8 cellular contexts compared by ENCODE assay signal in the genomic region with DNA sequence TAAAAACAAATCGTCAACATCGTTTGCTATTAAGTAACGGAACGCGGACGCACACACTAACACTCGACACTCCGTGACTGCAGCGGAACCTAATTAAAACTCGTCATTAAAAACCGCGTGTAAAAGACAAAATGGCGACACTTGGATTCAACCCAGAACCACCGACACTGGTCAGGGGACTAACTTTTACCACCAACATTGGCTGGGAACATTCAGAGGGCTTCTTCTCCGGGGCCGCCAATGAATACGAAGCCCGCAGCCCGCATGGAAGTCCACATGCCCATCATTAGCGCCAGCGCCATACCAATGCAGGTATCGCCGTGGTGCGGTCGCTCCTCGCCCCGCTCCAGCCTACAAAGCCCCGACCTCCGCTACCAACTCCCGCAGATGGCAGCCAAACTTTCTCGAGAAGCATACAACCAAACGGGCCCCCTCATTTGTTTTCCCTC. TPM values are rescaled to one million over a fixed set of nuclear protein-coding genes. Genes with fewer than 3 reads are reported as not detected.
DNase-seq lines count a peak whose midpoint lies in the region; ATAC-seq and TF ChIP-seq lines count a peak whose summit lies in the region.

No MANE protein-coding gene starts in this region.

- no peak for TF ChIP-seq POLR2A in upper lobe of left lung (IDR thresholded peaks at IDR 0.05)

- no peak for TF ChIP-seq EP300 in upper lobe of left lung (IDR thresholded peaks at IDR 0.05)

- CTCF ChIA-PET in activated CD8-positive, alpha-beta T cell treated with anti-CD3 and anti-CD28 coated beads, Interleukin-2, amount 10 ng/mL, durations not matched to agents 7 days and 5 days (lab: Charles Lee): interaction anchor here (1.1 to 1.7 kb wide), 2 partner anchors 134 to 164 kb away, joined by 3 to 4 read pairs; no protein-coding TSS in a partner anchor

- peaks cover 22% of the 10 kb centered on the region for H3K4me1 Mint-ChIP-seq in activated CD8-positive, alpha-beta T cell treated with anti-CD3 and anti-CD28 coated beads, Interleukin-2, amount 10 ng/mL, durations not matched to agents 7 days and 5 days (ENCODE audit: low read depth)

- peak overlapping the region; percentile 99 for H3K27ac Mint-ChIP-seq in activated CD8-positive, alpha-beta T cell treated with anti-CD3 and anti-CD28 coated beads, Interleukin-2, amount 10 ng/mL, durations not matched to agents 7 days and 5 days

- no peaks in the 10 kb centered on the region for H3K9me3 Mint-ChIP-seq in activated CD8-positive, alpha-beta T cell treated with anti-CD3 and anti-CD28 coated beads, Interleukin-2, amount 10 ng/mL, durations not matched to agents 7 days and 5 days (ENCODE audit: insufficient read depth)

- H3K79me2 ChIP-seq in Karpas-422 (ENCODE audit: low read length): peaks cover 28% of the 10 kb centered on the region

- no peaks in the 10 kb centered on the region for H3K9me2 ChIP-seq in Karpas-422 (replicated peaks; ENCODE audit: insufficient read depth, low read length)

- no peak for DNase-seq in AG10803 (ENCODE audit: low read depth)
- peak; percentile 69 for DNase-seq in Karpas-422
- DNase-seq in activated CD8-positive, alpha-beta T cell treated with anti-CD3 and anti-CD28 coated beads, Interleukin-2, amount 10 ng/mL, durations not matched to agents 7 days and 5 days: peak; percentile 42
- no peak for DNase-seq in epithelial cell of proximal tubule (ENCODE audit: low read depth)
- peak; percentile 40 for DNase-seq in myocyte (ENCODE audit: low read depth)
- peak; percentile 22 to 55 for DNase-seq in upper lobe of left lung
- no peak for DNase-seq in NCI-H2196 treated with DMSO at 0.1 percent for 48 hours (lab: John Stamatoyannopoulos, UW; ENCODE audit: unreplicated experiment)

- H3K9ac ChIP-seq in Karpas-422 (ENCODE audit: low read length): peak overlapping the region; percentile 92

- H3K27me3 ChIP-seq in Karpas-422 (ENCODE audit: low read length) (no peaks in the 10 kb centered on the region), upper lobe of left lung (no peaks in the 10 kb centered on the region)

- POLR2A ChIA-PET in activated CD8-positive, alpha-beta T cell treated with anti-CD3 and anti-CD28 coated beads, Interleukin-2, amount 10 ng/mL, durations not matched to agents 7 days and 5 days (lab: Charles Lee): interaction anchor here (0.6 to 3.8 kb wide), 27 partner anchors 9 to 383 kb away, joined by 3 to 68 read pairs (median 6); a partner anchor contains a TSS

- TF ChIP-seq CTCF in AG10803 (conservative IDR thresholded peaks at IDR 0.05; ENCODE audit: low read length) (no peak), epithelial cell of proximal tubule (conservative IDR thresholded peaks at IDR 0.05; ENCODE audit: low read depth, low read length) (no peak), upper lobe of left lung (IDR thresholded peaks at IDR 0.05) (no peak)

- H3K4me1 ChIP-seq in Karpas-422 (ENCODE audit: low read length) (peaks cover 12% of the 10 kb centered on the region), upper lobe of left lung (peaks cover 0 to 7% (median 2%) of the 10 kb centered on the region in 4 donors)

- H3K27me3 Mint-ChIP-seq in activated CD8-positive, alpha-beta T cell treated with anti-CD3 and anti-CD28 coated beads, Interleukin-2, amount 10 ng/mL, durations not matched to agents 7 days and 5 days (ENCODE audit: low read depth): no peaks in the 10 kb centered on the region

- H3K4me2 ChIP-seq in Karpas-422 (ENCODE audit: low read depth, low read length, poor library complexity, severe bottlenecking): peak overlapping the region; percentile 87

- H4K20me1 ChIP-seq in Karpas-422 (ENCODE audit: insufficient read depth, low read depth, low read length): peaks cover 5% of the 10 kb centered on the region; the same call in 1 of the 2 replicates

- no peaks in the 10 kb centered on the region for H3K9me3 ChIP-seq in Karpas-422 (ENCODE audit: low read length)
- H3K9me3 ChIP-seq in upper lobe of left lung: no peaks in the 10 kb centered on the region

- peak overlapping the region; percentile 97 for H3K4me3 Mint-ChIP-seq in activated CD8-positive, alpha-beta T cell treated with anti-CD3 and anti-CD28 coated beads, Interleukin-2, amount 10 ng/mL, durations not matched to agents 7 days and 5 days

- 0 to 45% methylated on average over 1 to 32 of the region's 32 CpGs for WGBS in upper lobe of left lung, 2 donors

- H2AFZ ChIP-seq in Karpas-422 (ENCODE audit: low read length): no peak overlapping the region

- peak overlapping the region; percentile 89 for H3K4me3 ChIP-seq in AG10803 (ENCODE audit: low read length)
- H3K4me3 ChIP-seq in Karpas-422 (ENCODE audit: low read length): peak overlapping the region; percentile 87
- peak overlapping the region; percentile 86 for H3K4me3 ChIP-seq in epithelial cell of proximal tubule (ENCODE audit: low read depth, low read length)
- peak overlapping the region; percentile 53 to 71 (median 64) for H3K4me3 ChIP-seq in upper lobe of left lung

- peak overlapping the region; percentile 89 for H3K27ac ChIP-seq in Karpas-422 (ENCODE audit: low read length)
- peak overlapping the region; percentile 94 to 96 (median 95) for H3K27ac ChIP-seq in upper lobe of left lung

- ATAC-seq in GM19463 (IDR thresholded peaks at IDR 0.05; ENCODE audit: unreplicated experiment) (peak; percentile 6), upper lobe of left lung (ENCODE audit: low FRiP score in 2 of 2) (peak; percentile 52 to 69)
- ATAC-seq in activated CD8-positive, alpha-beta T cell treated with anti-CD3 and anti-CD28 coated beads, Interleukin-2, amount 10 ng/mL, durations not matched to agents 7 days and 5 days: peak; percentile 33

- H3K36me3 Mint-ChIP-seq in activated CD8-positive, alpha-beta T cell treated with anti-CD3 and anti-CD28 coated beads, Interleukin-2, amount 10 ng/mL, durations not matched to agents 7 days and 5 days (ENCODE audit: low read depth): peaks cover 35% of the 10 kb centered on the region

- H3K36me3 ChIP-seq in Karpas-422 (ENCODE audit: insufficient read depth, low read length) (peaks cover 31% of the 10 kb centered on the region), upper lobe of left lung (peaks cover 0 to 33% (median 6%) of the 10 kb centered on the region in 4 donors)

RNA-seq across cellular contexts. Expression of a gene that starts 0.5 kb away (rescaled TPM):
- 186 and 263 TPM in 2 replicates for total RNA-seq in Karpas-422 (2014; rRNA removed; shearing (Covaris generic); ENCODE audit: low replicate concordance)
- 100 to 1,000 TPM; 265 to 276 TPM for total RNA-seq in activated CD8-positive, alpha-beta T cell treated with anti-CD3 and anti-CD28 coated beads, Interleukin-2, amount 10 ng/mL, durations not matched to agents 7 days and 5 days
- total RNA-seq in epithelial cell of proximal tubule: 314 and 363 TPM in 2 replicates
- total RNA-seq in myocyte: 296 and 310 TPM in 2 replicates
- polyA plus RNA-seq in myocyte (2012): 78.1 TPM
- total RNA-seq in upper lobe of left lung: 100 to 1,000 TPM in 5 of 6 donors, 10 to 100 TPM in 1; 97.9 to 206 (median 149) TPM

Comparison
In these comparisons a context has a peak if more than half of its experiments do, and no peak if none do; other contexts are left out.
1. DNase-seq: peak in Karpas-422 (single experiment), activated CD8-positive, alpha-beta T cell treated with anti-CD3 and anti-CD28 coated beads, Interleukin-2, amount 10 ng/mL, durations not matched to agents 7 days and 5 days (single experiment), myocyte (single experiment) and upper lobe of left lung (2 of 2); none in AG10803 (single experiment), epithelial cell of proximal tubule (single experiment) and NCI-H2196 treated with DMSO at 0.1 percent for 48 hours (single experiment).
2. ATAC-seq: peak in every context shown above with its lines; median percentile 60 in upper lobe of left lung; 33 in activated CD8-positive, alpha-beta T cell treated with anti-CD3 and anti-CD28 coated beads, Interleukin-2, amount 10 ng/mL, durations not matched to agents 7 days and 5 days; 6 in GM19463.
3. Peak in every context shown above with its lines, with median percentiles within 50 percentile points of each other: H3K4me3 ChIP-seq.